In genomic region chr7:32941996-32942782, GRCh38 we compare ENCODE assay signal across 9 cellular contexts. TPM values are rescaled to one million over a fixed set of nuclear protein-coding genes. Genes with fewer than 3 reads are reported as not detected.
DNase-seq lines count a peak whose midpoint lies in the region; ATAC-seq, FAIRE-seq and TF ChIP-seq lines count a peak whose summit lies in the region.
"Had no signal": no experiment of that assay in that cellular context is flagged by ENCODE, and none has a peak within 500 bp of the region (broad histone marks: within the 10 kb centered on the region; RNA-seq: fewer than 3 reads in every experiment).

No MANE protein-coding gene starts in this region.

- peak overlapping the region; percentile 87 for H3K4me3 Mint-ChIP-seq in activated CD4-positive, alpha-beta T cell treated with anti-CD3 and anti-CD28 coated beads for 36 hours

- CTCF ChIA-PET in activated CD4-positive, alpha-beta T cell treated with anti-CD3 and anti-CD28 coated beads for 36 hours (lab: Charles Lee): interaction anchor here (1.3 to 3.2 kb wide), 5 partner anchors 13 to 166 kb away, joined by 5 to 43 read pairs (median 8); partner anchors contain the start of genes KBTBD2 and RP9
- CTCF ChIA-PET in HepG2 (lab: Yijun Ruan, JAX; ENCODE audit: low intra/inter-chr PET ratio, low total read pairs): interaction anchor here (1.4 kb wide), 1 partner anchor 142 kb away, joined by 4 read pairs; no protein-coding TSS in a partner anchor

- no peak for TF ChIP-seq RAD21 in HepG2 (CRISPR knock-in tag; IDR thresholded peaks at IDR 0.05)

- H3K27ac ChIP-seq in coronary artery (peak overlapping the region; percentile 92 to 93), HepG2 (ENCODE audit: extremely low read length, insufficient read depth, low read length) (peak overlapping the region; percentile 92)
- H3K27ac ChIP-seq: C4-2B had no signal

- TF ChIP-seq EP300 in HepG2 (IDR thresholded peaks at IDR 0.05; ENCODE audit: low read depth in 2 of 2, low read length in 2 of 2) (no peak), HepG2 (CRISPR knock-in tag; IDR thresholded peaks at IDR 0.05; ENCODE audit: borderline replicate concordance) (no peak)

- FAIRE-seq in HepG2 (lab: Jason Lieb, UNC): no peak

- peak in 1 of 2 experiments; percentile 34; a peak in 2 of 4 replicates for TF ChIP-seq POLR2A in HepG2 (IDR thresholded peaks at IDR 0.05; ENCODE audit: insufficient read depth in 1 of 2, low read depth in 2 of 2, low read length in 2 of 2)

- H3K36me3 ChIP-seq in HepG2 (replicated peaks in 1 of 2; ENCODE audit: control insufficient read depth in 1 of 2, insufficient read depth in 2 of 2, low read length in 2 of 2): no peaks in the 10 kb centered on the region; a peak in 1 of 5 replicates

- no peak overlapping the region for H2AFZ ChIP-seq in HepG2 (ENCODE audit: low read length)

- H3K27ac Mint-ChIP-seq in activated CD4-positive, alpha-beta T cell treated with anti-CD3 and anti-CD28 coated beads for 36 hours: peak overlapping the region; percentile 77

- H3K27me3 Mint-ChIP-seq in activated CD4-positive, alpha-beta T cell treated with anti-CD3 and anti-CD28 coated beads for 36 hours: peaks cover 9% of the 10 kb centered on the region

- H3K4me2 ChIP-seq in HepG2 (ENCODE audit: low read depth, low read length): peak overlapping the region; percentile 77

- POLR2A ChIA-PET in activated CD4-positive, alpha-beta T cell treated with anti-CD3 and anti-CD28 coated beads for 36 hours (lab: Charles Lee): interaction anchor here (0.6 kb wide), 1 partner anchor 438 kb away, joined by 6 read pairs; no protein-coding TSS in a partner anchor
- POLR2A ChIA-PET in HepG2 (lab: Yijun Ruan, JAX): interaction anchor here (1.2 to 3.5 kb wide), 4 partner anchors 15 to 120 kb away, joined by 3 to 30 read pairs (median 8); partner anchors contain the start of genes FKBP9 and NT5C3A

- no peak for TF ChIP-seq CTCF in coronary artery (IDR thresholded peaks at IDR 0.05)
- no peak for TF ChIP-seq CTCF in HepG2 (CRISPR knock-in tag; IDR thresholded peaks at IDR 0.05)

- peaks cover 38% of the 10 kb centered on the region for H3K79me2 ChIP-seq in HepG2 (ENCODE audit: insufficient read depth, low read length)

- H3K36me3 Mint-ChIP-seq in activated CD4-positive, alpha-beta T cell treated with anti-CD3 and anti-CD28 coated beads for 36 hours (ENCODE audit: low read depth): peaks cover 2% of the 10 kb centered on the region

- in situ Hi-C loops in HepG2 (cut with HindIII; ENCODE audit: extremely low pct_ligation_motif_present, low pct_unique_long_range_greater_than_20kb): no loop called here

- ATAC-seq in HG02870 (IDR thresholded peaks at IDR 0.05; ENCODE audit: unreplicated experiment) (peak; percentile 57), HepG2 (peak; percentile 71)
- ATAC-seq in activated CD4-positive, alpha-beta T cell treated with anti-CD3 and anti-CD28 coated beads for 36 hours: peak; percentile 42

- peaks cover 10% of the 10 kb centered on the region for H3K4me1 Mint-ChIP-seq in activated CD4-positive, alpha-beta T cell treated with anti-CD3 and anti-CD28 coated beads for 36 hours

- WGBS in HepG2 (ENCODE audit: low lambda C conversion rate): 2% methylated on average over 32 of the region's 49 CpGs

- H3K4me1 ChIP-seq in HepG2 (ENCODE audit: insufficient read depth, low read length): peaks cover 34% of the 10 kb centered on the region

- H3K9ac ChIP-seq in HepG2 (ENCODE audit: insufficient read depth, low read depth, low read length): peak overlapping the region; percentile 86

- intact Hi-C loops in activated CD4-positive, alpha-beta T cell treated with anti-CD3 and anti-CD28 coated beads for 36 hours (cut with DNase I, micrococcal nuclease): loop anchor here (1.0 to 5.0 kb wide), 7 partner anchors 37 to 250 kb away; partner anchors contain the start of genes NT5C3A (in 1 of the 2) and RP9 (in 1 of the 2)
- intact Hi-C loops in HepG2 (cut with micrococcal nuclease; ENCODE audit: unreplicated experiment): loop anchor here (2.0 to 5.0 kb wide), 2 partner anchors 49 to 165 kb away; partner anchors contain the start of gene RP9

- H3K27me3 ChIP-seq in HepG2 (ENCODE audit: control insufficient read depth in 1 of 2, insufficient read depth in 2 of 2, low read length in 2 of 2): peaks cover 0 to 2% of the 10 kb centered on the region in 2 experiments; a peak in 1 of 5 replicates

- no peaks in the 10 kb centered on the region; the same call in 1 of the 2 replicates for H4K20me1 ChIP-seq in HepG2 (ENCODE audit: insufficient read depth, low read length)

- no peaks in the 10 kb centered on the region for H3K9me3 Mint-ChIP-seq in activated CD4-positive, alpha-beta T cell treated with anti-CD3 and anti-CD28 coated beads for 36 hours (ENCODE audit: low read depth)

- DNase-seq in NCI-H1694 treated with DMSO at 0.1 percent for 48 hours (lab: John Stamatoyannopoulos, UW): peak; percentile 40
- no peak for DNase-seq in NCI-H1694 (lab: John Stamatoyannopoulos, UW)
- peak; percentile 67 for DNase-seq in NCI-H226
- DNase-seq in activated CD4-positive, alpha-beta T cell treated with anti-CD3 and anti-CD28 coated beads for 36 hours: peak; percentile 75
- DNase-seq in coronary artery (ENCODE audit: low spot score): peak; percentile 80
- peak; percentile 18 for DNase-seq in HepG2 (ENCODE audit: low spot score)
- peak; percentile 49 to 72 for DNase-seq in stimulated activated CD4-positive, alpha-beta T cell treated with anti-CD3 and anti-CD28 coated beads, Interleukin-4, amount 100 ng/mL, for 4 hours

- H3K4me3 ChIP-seq in coronary artery: peak overlapping the region; percentile 85
- H3K4me3 ChIP-seq in HepG2 (replicated peaks in 1 of 3; ENCODE audit: insufficient read depth in 1 of 3, low read depth in 2 of 3, low read length in 3 of 3): peak overlapping the region; percentile 74 to 90 (median 85)

- TSS peak; percentile 76 for BruUV-seq in HepG2 (replicated peaks; lab: Mats Ljungman, UMichigan)

- peaks cover 5% of the 10 kb centered on the region for H3K9me3 ChIP-seq in HepG2 (ENCODE audit: low read length)

RNA-seq across cellular contexts. Expression of gene FKBP9, which starts 15.1 kb away (rescaled TPM):
- total RNA-seq in activated CD4-positive, alpha-beta T cell treated with anti-CD3 and anti-CD28 coated beads for 36 hours: 1 to 10 TPM in 1 of 2 experiments, under 1 TPM in 1; 0.37 to 1.0 TPM
- 24.5 and 41.5 TPM in 2 replicates for total RNA-seq in HepG2 (2016; rRNA removed; fragmentation: Illumina TruSeq; extraction: Trizol)
- 10.6 and 11.3 TPM in 2 replicates for total RNA-seq in HepG2 (2016; cell fraction: cytosol; rRNA removed; fragmentation: Illumina TruSeq; extraction: Trizol; ENCODE audit: low read depth)
- 18.6 and 40.4 TPM in 2 replicates for total RNA-seq in HepG2 (2016; cell fraction: insoluble cytoplasmic fraction; rRNA removed; fragmentation: Illumina TruSeq; extraction: Trizol)
- 23.9 and 24.7 TPM in 2 replicates for total RNA-seq in HepG2 (2016; cell fraction: membrane; rRNA removed; fragmentation: Illumina TruSeq; extraction: Trizol)
- 34.4 and 46.6 TPM in 2 replicates for total RNA-seq in HepG2 (2016; cell fraction: nucleus; rRNA removed; fragmentation: Illumina TruSeq; extraction: Trizol)
- 30.9 and 34.0 TPM in 2 replicates for polyA plus RNA-seq in HepG2 (2011; rRNA removed)
- 34.8 and 39.4 TPM in 2 replicates for polyA plus RNA-seq in HepG2 (2011; cell fraction: cytosol; rRNA removed)
- polyA plus RNA-seq in HepG2 (2011; cell fraction: nucleus; rRNA removed): 28.4 and 28.9 TPM in 2 replicates
- 47.8 and 53.2 TPM in 2 replicates for polyA plus RNA-seq in HepG2 (2012)
- polyA plus RNA-seq in HepG2 (2016; cell fraction: cytosol; fragmentation: Illumina TruSeq; extraction: Trizol; ENCODE audit: low read depth): 7.1 and 8.1 TPM in 2 replicates
- polyA plus RNA-seq in HepG2 (2016; cell fraction: insoluble cytoplasmic fraction; fragmentation: Illumina TruSeq; extraction: Trizol; ENCODE audit: low read depth): 20.8 and 23.9 TPM in 2 replicates
- polyA plus RNA-seq in HepG2 (2016; cell fraction: membrane; fragmentation: Illumina TruSeq; extraction: Trizol; ENCODE audit: low read depth): 17.5 and 18.0 TPM in 2 replicates
- 44.2 and 50.8 TPM in 2 replicates for polyA plus RNA-seq in HepG2 (2016; cell fraction: nucleus; fragmentation: Illumina TruSeq; extraction: Trizol; ENCODE audit: insufficient read depth, low read depth)
- polyA minus RNA-seq in HepG2 (2011; rRNA and poly(A)+ RNA removed; ENCODE audit: low replicate concordance): 45.2 and 45.6 TPM in 2 replicates
- 50.7 and 53.4 TPM in 2 replicates for polyA minus RNA-seq in HepG2 (2011; cell fraction: cytosol; rRNA and poly(A)+ RNA removed)
- polyA minus RNA-seq in HepG2 (2011; cell fraction: nucleus; rRNA and poly(A)+ RNA removed): 30.8 and 31.8 TPM in 2 replicates

RNA-seq across cellular contexts. Expression of gene KBTBD2, which starts 50.6 kb away (rescaled TPM):
- total RNA-seq in activated CD4-positive, alpha-beta T cell treated with anti-CD3 and anti-CD28 coated beads for 36 hours: 10 to 100 TPM; 21.5 to 25.6 TPM
- 25.2 and 33.6 TPM in 2 replicates for total RNA-seq in HepG2 (2016; rRNA removed; fragmentation: Illumina TruSeq; extraction: Trizol)
- total RNA-seq in HepG2 (2016; cell fraction: cytosol; rRNA removed; fragmentation: Illumina TruSeq; extraction: Trizol; ENCODE audit: low read depth): 7.9 and 13.5 TPM in 2 replicates
- 25.6 and 31.4 TPM in 2 replicates for total RNA-seq in HepG2 (2016; cell fraction: insoluble cytoplasmic fraction; rRNA removed; fragmentation: Illumina TruSeq; extraction: Trizol)
- total RNA-seq in HepG2 (2016; cell fraction: membrane; rRNA removed; fragmentation: Illumina TruSeq; extraction: Trizol): 18.4 and 19.0 TPM in 2 replicates
- total RNA-seq in HepG2 (2016; cell fraction: nucleus; rRNA removed; fragmentation: Illumina TruSeq; extraction: Trizol): 25.8 and 27.2 TPM in 2 replicates
- polyA plus RNA-seq in HepG2 (2011; rRNA removed): 20.1 and 24.0 TPM in 2 replicates
- polyA plus RNA-seq in HepG2 (2011; cell fraction: cytosol; rRNA removed): 10.9 and 15.6 TPM in 2 replicates
- polyA plus RNA-seq in HepG2 (2011; cell fraction: nucleus; rRNA removed): 19.7 and 19.8 TPM in 2 replicates
- 28.6 and 34.5 TPM in 2 replicates for polyA plus RNA-seq in HepG2 (2012)
- 4.4 and 4.5 TPM in 2 replicates for polyA plus RNA-seq in HepG2 (2016; cell fraction: cytosol; fragmentation: Illumina TruSeq; extraction: Trizol; ENCODE audit: low read depth)
- 19.2 and 21.5 TPM in 2 replicates for polyA plus RNA-seq in HepG2 (2016; cell fraction: insoluble cytoplasmic fraction; fragmentation: Illumina TruSeq; extraction: Trizol; ENCODE audit: low read depth)
- 8.7 and 9.9 TPM in 2 replicates for polyA plus RNA-seq in HepG2 (2016; cell fraction: membrane; fragmentation: Illumina TruSeq; extraction: Trizol; ENCODE audit: low read depth)
- 29.1 and 29.9 TPM in 2 replicates for polyA plus RNA-seq in HepG2 (2016; cell fraction: nucleus; fragmentation: Illumina TruSeq; extraction: Trizol; ENCODE audit: insufficient read depth, low read depth)
- polyA minus RNA-seq in HepG2 (2011; rRNA and poly(A)+ RNA removed; ENCODE audit: low replicate concordance): 16.4 and 17.8 TPM in 2 replicates
- 30.3 and 34.7 TPM in 2 replicates for polyA minus RNA-seq in HepG2 (2011; cell fraction: cytosol; rRNA and poly(A)+ RNA removed)
- polyA minus RNA-seq in HepG2 (2011; cell fraction: nucleus; rRNA and poly(A)+ RNA removed): 64.3 and 71.3 TPM in 2 replicates

Comparison
In these comparisons a context has a peak if more than half of its experiments do, and no peak if none do; other contexts are left out.
1. RNA of gene FKBP9, which starts 15.1 kb away (total RNA-seq): 10.6 to 46.6 TPM in HepG2; 0.37 to 1.0 TPM in activated CD4-positive, alpha-beta T cell treated with anti-CD3 and anti-CD28 coated beads for 36 hours; every median in the first group is over 4 times any median in the second.
2. Peak in every context shown above with its lines, with median percentiles within 50 percentile points of each other: ATAC-seq.